In the genomic region with DNA sequence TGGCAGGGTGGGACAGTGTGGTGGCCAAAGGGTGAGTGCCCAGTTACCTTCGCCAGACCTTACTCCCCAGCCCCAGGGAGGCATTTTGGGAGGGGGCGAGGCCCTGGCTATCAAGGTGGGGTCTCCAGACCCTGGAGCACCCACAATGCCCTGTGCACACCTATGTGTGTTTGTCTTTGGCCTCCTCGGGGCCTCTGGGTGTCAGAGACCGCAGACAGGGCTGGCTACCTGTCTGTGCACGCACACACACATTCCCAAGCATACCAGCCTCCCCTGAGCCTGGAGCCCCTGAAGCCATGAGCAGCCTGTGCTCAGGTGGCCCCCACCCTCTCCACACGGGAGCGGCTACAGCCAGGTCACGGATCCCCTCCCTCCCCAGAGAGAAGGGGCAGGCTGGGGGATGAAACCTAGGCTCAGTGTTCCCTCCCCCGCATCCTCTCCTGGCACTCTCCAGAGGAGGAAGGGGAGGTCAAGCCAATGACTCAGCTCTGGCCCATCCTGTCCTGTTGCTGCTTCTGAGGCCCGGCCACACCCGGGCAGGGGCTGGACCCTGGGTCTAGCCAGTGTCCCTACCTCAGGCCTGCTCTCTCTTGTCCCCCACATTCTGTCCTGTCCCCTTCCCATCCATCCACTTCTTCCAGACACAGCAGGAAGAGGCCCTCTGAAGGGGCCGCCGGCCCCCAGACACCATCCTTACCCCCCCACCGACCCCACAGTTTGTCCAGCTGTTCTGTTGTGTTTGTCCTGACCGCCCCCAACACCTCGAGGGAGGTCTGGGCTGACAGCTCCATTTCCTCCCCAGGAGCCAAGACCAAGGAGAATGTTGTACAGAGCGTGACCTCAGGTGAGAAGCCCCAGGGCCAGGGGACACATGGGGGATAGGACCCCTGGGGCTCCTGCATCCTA, we compare ENCODE assay signal across 1 cellular context.
TF ChIP-seq lines count a peak whose summit lies in the region.

No MANE protein-coding gene starts in this region.

TF ChIP-seq in HepG2, 621 proteins besides CTCF, POLR2A, EP300 and RAD21 (continued from another document):
- TF ChIP-seq, protein P1, sequence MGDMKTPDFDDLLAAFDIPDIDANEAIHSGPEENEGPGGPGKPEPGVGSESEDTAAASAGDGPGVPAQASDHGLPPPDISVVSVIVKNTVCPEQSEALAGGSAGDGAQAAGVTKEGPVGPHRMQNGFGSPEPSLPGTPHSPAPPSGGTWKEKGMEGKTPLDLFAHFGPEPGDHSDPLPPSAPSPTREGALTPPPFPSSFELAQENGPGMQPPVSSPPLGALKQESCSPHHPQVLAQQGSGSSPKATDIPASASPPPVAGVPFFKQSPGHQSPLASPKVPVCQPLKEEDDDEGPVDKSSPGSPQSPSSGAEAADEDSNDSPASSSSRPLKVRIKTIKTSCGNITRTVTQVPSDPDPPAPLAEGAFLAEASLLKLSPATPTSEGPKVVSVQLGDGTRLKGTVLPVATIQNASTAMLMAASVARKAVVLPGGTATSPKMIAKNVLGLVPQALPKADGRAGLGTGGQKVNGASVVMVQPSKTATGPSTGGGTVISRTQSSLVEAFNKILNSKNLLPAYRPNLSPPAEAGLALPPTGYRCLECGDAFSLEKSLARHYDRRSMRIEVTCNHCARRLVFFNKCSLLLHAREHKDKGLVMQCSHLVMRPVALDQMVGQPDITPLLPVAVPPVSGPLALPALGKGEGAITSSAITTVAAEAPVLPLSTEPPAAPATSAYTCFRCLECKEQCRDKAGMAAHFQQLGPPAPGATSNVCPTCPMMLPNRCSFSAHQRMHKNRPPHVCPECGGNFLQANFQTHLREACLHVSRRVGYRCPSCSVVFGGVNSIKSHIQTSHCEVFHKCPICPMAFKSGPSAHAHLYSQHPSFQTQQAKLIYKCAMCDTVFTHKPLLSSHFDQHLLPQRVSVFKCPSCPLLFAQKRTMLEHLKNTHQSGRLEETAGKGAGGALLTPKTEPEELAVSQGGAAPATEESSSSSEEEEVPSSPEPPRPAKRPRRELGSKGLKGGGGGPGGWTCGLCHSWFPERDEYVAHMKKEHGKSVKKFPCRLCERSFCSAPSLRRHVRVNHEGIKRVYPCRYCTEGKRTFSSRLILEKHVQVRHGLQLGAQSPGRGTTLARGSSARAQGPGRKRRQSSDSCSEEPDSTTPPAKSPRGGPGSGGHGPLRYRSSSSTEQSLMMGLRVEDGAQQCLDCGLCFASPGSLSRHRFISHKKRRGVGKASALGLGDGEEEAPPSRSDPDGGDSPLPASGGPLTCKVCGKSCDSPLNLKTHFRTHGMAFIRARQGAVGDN (CRISPR knock-in tag; IDR thresholded peaks at IDR 0.05), result peak; percentile 14
- TF ChIP-seq ZSCAN30 (CRISPR knock-in tag; IDR thresholded peaks at IDR 0.05), result no peak
